13 cellular contexts compared by ENCODE assay signal in the genomic region with DNA sequence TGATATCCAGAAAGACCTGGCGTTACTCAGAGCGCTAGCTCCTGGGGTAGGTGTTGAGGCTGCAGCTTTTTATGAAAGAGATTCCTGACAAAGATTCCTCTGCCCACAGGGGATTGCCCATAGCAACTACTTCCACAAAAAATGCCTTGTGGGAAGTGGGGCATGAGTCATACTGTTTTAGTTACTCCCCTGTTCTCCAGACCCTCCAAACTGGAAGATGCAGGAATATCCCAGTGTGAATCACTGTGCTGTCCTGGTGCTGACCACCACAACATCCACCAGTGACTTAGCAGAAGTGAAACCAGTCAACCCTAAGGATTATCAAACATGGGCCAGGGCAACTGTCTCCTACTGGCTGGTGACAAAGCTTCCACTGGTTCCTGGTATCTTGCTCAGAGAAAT.
DNase-seq lines count a peak whose midpoint lies in the region; ATAC-seq and TF ChIP-seq lines count a peak whose summit lies in the region.
"Had no signal": no experiment of that assay in that cellular context is flagged by ENCODE, and none has a peak within 500 bp of the region (broad histone marks: within the 10 kb centered on the region; RNA-seq: fewer than 3 reads in every experiment).

No MANE protein-coding gene starts in this region.

- H3K79me2 ChIP-seq in PC-9 (ENCODE audit: low read depth) = no peaks in the 10 kb centered on the region
- H3K79me2 ChIP-seq in neural progenitor cell (ENCODE audit: low read depth) = peaks cover 100% of the 10 kb centered on the region

- H3K4me3 Mint-ChIP-seq in Calu3 (ENCODE audit: low read depth, unreplicated experiment) (no peak overlapping the region), neural progenitor cell (no peak overlapping the region)
- H3K4me3 Mint-ChIP-seq: activated naive CD8-positive, alpha-beta T cell treated with anti-CD3 and anti-CD28 coated beads, Interleukin-2, amount 10 ng/mL, durations not matched to agents 7 days and 5 days; naive thymus-derived CD8-positive, alpha-beta T cell had no signal

- no peak for TF ChIP-seq CTCF in Calu3 (IDR thresholded peaks at IDR 0.05; ENCODE audit: unreplicated experiment)
- TF ChIP-seq CTCF in PC-9 (conservative IDR thresholded peaks at IDR 0.05) = no peak
- TF ChIP-seq CTCF in neural progenitor cell (IDR thresholded peaks at IDR 0.05) = no peak

- H3K4me1 Mint-ChIP-seq in Calu3 (ENCODE audit: low read depth, unreplicated experiment) (peaks cover 50% of the 10 kb centered on the region), neural progenitor cell (peaks cover 49% of the 10 kb centered on the region)
- H3K4me1 Mint-ChIP-seq: activated naive CD8-positive, alpha-beta T cell treated with anti-CD3 and anti-CD28 coated beads, Interleukin-2, amount 10 ng/mL, durations not matched to agents 7 days and 5 days; naive thymus-derived CD8-positive, alpha-beta T cell had no signal

- ATAC-seq in HG03095 (IDR thresholded peaks at IDR 0.05; ENCODE audit: unreplicated experiment) (no peak), HG03439 (IDR thresholded peaks at IDR 0.05; ENCODE audit: unreplicated experiment) (no peak), HG03354 (IDR thresholded peaks at IDR 0.05; ENCODE audit: poor library complexity, severe bottlenecking, unreplicated experiment) (no peak)
- ATAC-seq: naive thymus-derived CD8-positive, alpha-beta T cell had no signal

- H3K9me3 Mint-ChIP-seq in Calu3 (ENCODE audit: low read depth, unreplicated experiment) (no peaks in the 10 kb centered on the region), neural progenitor cell (peaks cover 26% of the 10 kb centered on the region)

- no peaks in the 10 kb centered on the region; the same call in 1 of the 2 replicates for H3K9me2 ChIP-seq in PC-9 (ENCODE audit: insufficient read depth)

- H3K27me3 ChIP-seq in PC-9 (ENCODE audit: insufficient read depth, low read depth) (no peaks in the 10 kb centered on the region), ectodermal cell (ENCODE audit: control insufficient read depth, insufficient read depth, low read length, poor library complexity, severe bottlenecking) (no peaks in the 10 kb centered on the region), neural progenitor cell (no peaks in the 10 kb centered on the region)
- H3K27me3 ChIP-seq: thyroid gland had no signal

- intact Hi-C loops in Calu3 (cut with micrococcal nuclease; ENCODE audit: unreplicated experiment) = no loop called here
- intact Hi-C loops in PC-9 (cut with micrococcal nuclease; ENCODE audit: unreplicated experiment) = loop anchor here (2.0 to 10.0 kb wide), 3 partner anchors 62 to 250 kb away; a partner anchor contains a TSS

- H3K36me3 ChIP-seq in PC-9 (ENCODE audit: low read depth) (no peaks in the 10 kb centered on the region), ectodermal cell (ENCODE audit: control insufficient read depth, insufficient read depth, low read length) (no peaks in the 10 kb centered on the region), neural progenitor cell (no peaks in the 10 kb centered on the region)
- H3K36me3 ChIP-seq: thyroid gland had no signal

- H3K36me3 Mint-ChIP-seq in Calu3 (ENCODE audit: insufficient read depth, unreplicated experiment) (no peaks in the 10 kb centered on the region), neural progenitor cell (peaks cover 55% of the 10 kb centered on the region)
- H3K36me3 Mint-ChIP-seq: activated naive CD8-positive, alpha-beta T cell treated with anti-CD3 and anti-CD28 coated beads, Interleukin-2, amount 10 ng/mL, durations not matched to agents 7 days and 5 days; naive thymus-derived CD8-positive, alpha-beta T cell had no signal

- H3K27me3 Mint-ChIP-seq in Calu3 (ENCODE audit: unreplicated experiment) (no peaks in the 10 kb centered on the region), neural progenitor cell (ENCODE audit: insufficient read depth, low read depth) (no peaks in the 10 kb centered on the region)
- H3K27me3 Mint-ChIP-seq: activated naive CD8-positive, alpha-beta T cell treated with anti-CD3 and anti-CD28 coated beads, Interleukin-2, amount 10 ng/mL, durations not matched to agents 7 days and 5 days; naive thymus-derived CD8-positive, alpha-beta T cell had no signal

- H3K4me3 ChIP-seq in PC-9 = no peak overlapping the region
- H3K4me3 ChIP-seq in ectodermal cell (ENCODE audit: insufficient read depth, low read depth, low read length) = no peak overlapping the region
- no peak overlapping the region for H3K4me3 ChIP-seq in neural progenitor cell
- H3K4me3 ChIP-seq: thyroid gland had no signal

- POLR2A ChIA-PET in PC-9 (lab: Charles Lee; ENCODE audit: unreplicated experiment) = no interaction called here

- H3K27ac ChIP-seq in PC-9 (peak overlapping the region; percentile 53), ectodermal cell (ENCODE audit: insufficient read depth, low read depth, low read length, poor library complexity, severe bottlenecking) (peak overlapping the region; percentile 41), neural progenitor cell (no peak overlapping the region), substantia nigra (ENCODE audit: low read depth, low read length, poor library complexity, severe bottlenecking) (no peak overlapping the region)

- H3K4me1 ChIP-seq in PC-9 (replicated peaks; ENCODE audit: insufficient read depth) (peaks cover 31% of the 10 kb centered on the region), ectodermal cell (ENCODE audit: control insufficient read depth, insufficient read depth, low read length) (peaks cover 36% of the 10 kb centered on the region), neural progenitor cell (peaks cover 38% of the 10 kb centered on the region)

- H4K20me1 ChIP-seq in PC-9 (ENCODE audit: insufficient read depth) = no peaks in the 10 kb centered on the region
- peaks cover 100% of the 10 kb centered on the region for H4K20me1 ChIP-seq in neural progenitor cell (ENCODE audit: low read depth)

- H2AFZ ChIP-seq in PC-9 (0 out of 2 replicates have a peak overlapping the region, but pooled peaks have one; percentile 33), neural progenitor cell (replicated peaks) (no peak overlapping the region)

- H3K9me3 ChIP-seq in PC-9 (ENCODE audit: insufficient read depth, low read depth) (no peaks in the 10 kb centered on the region), ectodermal cell (ENCODE audit: control insufficient read depth, low read length) (no peaks in the 10 kb centered on the region), neural progenitor cell (ENCODE audit: low read depth) (no peaks in the 10 kb centered on the region)
- H3K9me3 ChIP-seq: thyroid gland had no signal

- WGBS in ectodermal cell, 2 experiments = 78 to 79% methylated on average over 2 of the region's 2 CpGs

- H3K4me2 ChIP-seq in PC-9 (peak overlapping the region; percentile 38; the same call in 1 of the 2 replicates), neural progenitor cell (no peak overlapping the region)

- H3K9ac ChIP-seq in neural progenitor cell = no peak overlapping the region

- H3F3A ChIP-seq in PC-9 (ENCODE audit: insufficient read depth, low read depth) (no peaks in the 10 kb centered on the region), neural progenitor cell (ENCODE audit: low read depth) (peaks cover 10% of the 10 kb centered on the region)

- CTCF ChIA-PET in Calu3 (lab: Charles Lee) = interaction anchor here (0.6 kb wide), 2 partner anchors 195 to 644 kb away, joined by 3 to 4 read pairs; no protein-coding TSS in a partner anchor
- CTCF ChIA-PET in PC-9 (lab: Charles Lee) = no interaction called here

- peak overlapping the region; percentile 27 for H3K27ac Mint-ChIP-seq in Calu3 (ENCODE audit: unreplicated experiment)
- H3K27ac Mint-ChIP-seq in neural progenitor cell = peak overlapping the region; percentile 66
- H3K27ac Mint-ChIP-seq: activated naive CD8-positive, alpha-beta T cell treated with anti-CD3 and anti-CD28 coated beads, Interleukin-2, amount 10 ng/mL, durations not matched to agents 7 days and 5 days; naive thymus-derived CD8-positive, alpha-beta T cell had no signal

- DNase-seq in Calu3 (peak; percentile 19), PC-9 (peak; percentile 39 to 40), neural progenitor cell (ENCODE audit: low spot score) (no peak), substantia nigra (lab: John Stamatoyannopoulos, UW) (no peak)
- DNase-seq: activated naive CD8-positive, alpha-beta T cell treated with anti-CD3 and anti-CD28 coated beads, Interleukin-2, amount 10 ng/mL, durations not matched to agents 7 days and 5 days; DMS79 treated with DMSO at 0.1 percent for 48 hours; naive thymus-derived CD8-positive, alpha-beta T cell; stimulated activated CD4-positive, alpha-beta T cell treated with anti-CD3 and anti-CD28 coated beads, Interleukin-2, amount 100 ng/mL, for 48 hours had no signal

- no TSS peak for BruUV-seq in Calu3 (replicated peaks; lab: Mats Ljungman, UMichigan)
- BruUV-seq in PC-9 (replicated peaks; lab: Mats Ljungman, UMichigan) = no TSS peak

Comparison
In these comparisons a context has a peak if more than half of its experiments do, and no peak if none do; other contexts are left out.
1. DNase-seq: peak in Calu3 (single experiment) and PC-9 (2 of 2); none in neural progenitor cell (single experiment) and substantia nigra (0 of 49).
2. H3K27ac ChIP-seq: peak in PC-9 (single experiment) and ectodermal cell (single experiment); none in neural progenitor cell (single experiment) and substantia nigra (single experiment).